ENCODE assay signal across 14 cellular contexts in genomic region chr17:27477050-27477647, GRCh38. TPM values are rescaled to one million over a fixed set of nuclear protein-coding genes. Genes with fewer than 3 reads are reported as not detected.
DNase-seq lines count a peak whose midpoint lies in the region; ATAC-seq, FAIRE-seq and TF ChIP-seq lines count a peak whose summit lies in the region.
"Had no signal": no experiment of that assay in that cellular context is flagged by ENCODE, and none has a peak within 500 bp of the region (broad histone marks: within the 10 kb centered on the region; RNA-seq: fewer than 3 reads in every experiment).

No MANE protein-coding gene starts in this region.

- CTCF ChIA-PET in GM12878 (lab: Yijun Ruan, JAX) = interaction anchor here (1.0 to 7.3 kb wide), 13 partner anchors 10 to 239 kb away, joined by 3 to 69 read pairs (median 4); no protein-coding TSS in a partner anchor

- RAD21 ChIA-PET in GM12878 (lab: Charles Lee; ENCODE audit: unreplicated experiment) = interaction anchor here (0.9 to 12.5 kb wide), 9 partner anchors 9 to 68 kb away, joined by 4 to 229 read pairs (median 10); partner anchors contain the start of gene KSR1

- 0 out of 22 replicates have a peak overlapping the region, but pooled peaks of 1 of the 11 experiments have one; percentile 22 for H3K9ac ChIP-seq in BLaER1 treated with 17β-estradiol and CSF1 and Interleukin-3, amounts not matched to agents 10 nM and 100 nM
- H3K9ac ChIP-seq in GM12878 (ENCODE audit: control insufficient read depth, insufficient read depth, low read length) = no peak overlapping the region; the same call in 1 of the 2 replicates

- H2AFZ ChIP-seq in GM12878 (ENCODE audit: control insufficient read depth, low read depth, low read length) = no peak overlapping the region; the same call in 1 of the 2 replicates

- no peaks in the 10 kb centered on the region for H3K27me3 ChIP-seq in BLaER1 treated with 17β-estradiol and CSF1 and Interleukin-3, amounts not matched to agents 10 nM and 100 nM
- no peaks in the 10 kb centered on the region for H3K27me3 ChIP-seq in GM12878 (replicated peaks in 1 of 2; ENCODE audit: control insufficient read depth in 2 of 2, insufficient read depth in 2 of 2, low read length in 1 of 2)
- peaks cover 17% of the 10 kb centered on the region for H3K27me3 ChIP-seq in foreskin keratinocyte
- H3K27me3 ChIP-seq: heart left ventricle, left lung had no signal

- DNase-seq in GM12878 (ENCODE audit: low read depth, low spot score) = peak; percentile 82
- no peak for DNase-seq in foreskin keratinocyte
- no peak for DNase-seq in EL
- no peak for DNase-seq in chondrocyte (ENCODE audit: low spot score)
- no peak for DNase-seq in OCI-M2 (lab: John Stamatoyannopoulos, UW; ENCODE audit: unreplicated experiment)
- DNase-seq: CD4-positive, alpha-beta T cell; effector CD8-positive, alpha-beta T cell; heart left ventricle; left lung; NCI-H1105 treated with DMSO at 0.1 percent for 48 hours; NK-92 treated with Interleukin-12 subunit alpha and Interleukin-12 subunit beta, amount 100 ng/mL, for 24 hours had no signal

- TF ChIP-seq POLR2A in GM12878 (IDR thresholded peaks at IDR 0.05; ENCODE audit: low read depth, low read length) = no peak

- no peaks in the 10 kb centered on the region for H3K9me3 Mint-ChIP-seq in chondrocyte (ENCODE audit: low read depth)
- H3K9me3 Mint-ChIP-seq: CD4-positive, alpha-beta T cell had no signal

- no peaks in the 10 kb centered on the region for H3K9me3 ChIP-seq in BLaER1 treated with 17β-estradiol and CSF1 and Interleukin-3, amounts not matched to agents 10 nM and 100 nM (replicated peaks in 1 of 11)
- no peaks in the 10 kb centered on the region for H3K9me3 ChIP-seq in GM12878 (replicated peaks; ENCODE audit: control insufficient read depth, insufficient read depth, low read length)
- H3K9me3 ChIP-seq: heart left ventricle, left lung had no signal

- no peak overlapping the region for H3K4me3 Mint-ChIP-seq in chondrocyte (ENCODE audit: unreplicated experiment)
- H3K4me3 Mint-ChIP-seq: CD4-positive, alpha-beta T cell had no signal

- no peak for FAIRE-seq in GM12878 (lab: Jason Lieb, UNC)

- no peaks in the 10 kb centered on the region for H3K36me3 ChIP-seq in BLaER1 treated with 17β-estradiol and CSF1 and Interleukin-3, amounts not matched to agents 10 nM and 100 nM
- peaks cover 0 to 9% of the 10 kb centered on the region in 2 experiments; a peak in 1 of 4 replicates for H3K36me3 ChIP-seq in GM12878 (ENCODE audit: control insufficient read depth in 2 of 2, insufficient read depth in 2 of 2, low read length in 1 of 2)
- H3K36me3 ChIP-seq: heart left ventricle, left lung had no signal

- intact Hi-C loops in GM12878 (cut with micrococcal nuclease; ENCODE audit: unreplicated experiment) = loop anchor here (1.0 kb wide), 2 partner anchors 9 to 67 kb away; no protein-coding TSS in a partner anchor

- no peak overlapping the region for H3K27ac Mint-ChIP-seq in chondrocyte (ENCODE audit: unreplicated experiment)
- H3K27ac Mint-ChIP-seq: CD4-positive, alpha-beta T cell had no signal

- H3K4me1 Mint-ChIP-seq in chondrocyte (ENCODE audit: low read depth) = peaks cover 52% of the 10 kb centered on the region

- no peak overlapping the region for H3K27ac ChIP-seq in BLaER1 treated with 17β-estradiol and CSF1 and Interleukin-3, amounts not matched to agents 10 nM and 100 nM
- H3K27ac ChIP-seq in GM12878 (ENCODE audit: control insufficient read depth, insufficient read depth) (peak overlapping the region; percentile 29), foreskin keratinocyte (no peak overlapping the region)
- H3K27ac ChIP-seq: heart left ventricle, left lung had no signal

- no peak for TF ChIP-seq RAD21 in GM12878 (IDR thresholded peaks at IDR 0.05; ENCODE audit: insufficient read depth, low read depth, low read length)

- ATAC-seq in GM18520 (IDR thresholded peaks at IDR 0.05; ENCODE audit: unreplicated experiment) (peak; percentile 24), HG02798 (IDR thresholded peaks at IDR 0.05; ENCODE audit: poor library complexity, unreplicated experiment) (peak; percentile 28), GM12878 (peak; percentile 69), foreskin keratinocyte (no peak)
- ATAC-seq: heart left ventricle, left lung had no signal

- SMC1A ChIA-PET in GM12878 (lab: Charles Lee; ENCODE audit: uncharacterized antibody, unreplicated experiment) = interaction anchor here (0.8 to 13.2 kb wide), 10 partner anchors 9 to 95 kb away, joined by 3 to 228 read pairs (median 4); partner anchors contain the start of gene KSR1

- WGBS in GM12878 (ENCODE audit: insufficient coverage, insufficient replicate concordance, low lambda C conversion rate, missing lambda C conversion rate) = 0% methylated on average over 6 of the region's 6 CpGs

- TF ChIP-seq EP300 in GM12878 (IDR thresholded peaks at IDR 0.05; ENCODE audit: borderline replicate concordance in 1 of 2, control insufficient read depth in 1 of 2, low read depth in 2 of 2, low read length in 2 of 2) = no peak

- H3K4me1 ChIP-seq in BLaER1 treated with 17β-estradiol and CSF1 and Interleukin-3, amounts not matched to agents 10 nM and 100 nM = peaks cover 64 to 93% (median 75%) of the 10 kb centered on the region in 10 experiments
- peaks cover 79% of the 10 kb centered on the region for H3K4me1 ChIP-seq in GM12878 (ENCODE audit: control insufficient read depth, insufficient read depth, low read length)
- peaks cover under 1% of the 10 kb centered on the region for H3K4me1 ChIP-seq in foreskin keratinocyte

- H3K36me3 Mint-ChIP-seq in chondrocyte (ENCODE audit: low read depth) = no peaks in the 10 kb centered on the region

- H3K4me3 ChIP-seq in BLaER1 treated with 17β-estradiol and CSF1 and Interleukin-3, amounts not matched to agents 10 nM and 100 nM = no peak overlapping the region
- H3K4me3 ChIP-seq in GM12878 = no peak overlapping the region; the same call in 1 of the 2 replicates
- H3K4me3 ChIP-seq: heart left ventricle, left lung had no signal

- no TSS peak for BruUV-seq in GM12878 (replicated peaks; lab: Mats Ljungman, UMichigan)

- POLR2A ChIA-PET in GM12878 (lab: Charles Lee) = interaction anchor here (0.7 to 2.6 kb wide), 9 partner anchors 11 to 182 kb away, joined by 3 to 7 read pairs (median 3); no protein-coding TSS in a partner anchor

- TF ChIP-seq CTCF in GM12878 (IDR thresholded peaks at IDR 0.05 in 2 of 3, conservative IDR thresholded peaks at IDR 0.05 in 1 of 3; ENCODE audit: control insufficient read depth in 2 of 3, extremely low read depth in 1 of 3, insufficient read depth in 1 of 3, low read depth in 3 of 3, low read length in 3 of 3) (no peak), foreskin keratinocyte (conservative IDR thresholded peaks at IDR 0.05) (no peak), chondrocyte (IDR thresholded peaks at IDR 0.05) (no peak)

- in situ Hi-C loops in GM12878 (cut with MboI) = loop anchor here (25.0 kb wide), 2 partner anchors 1085 to 1410 kb away; partner anchors contain the start of genes FLOT2, PIGS and UNC119

- H3K27me3 Mint-ChIP-seq in chondrocyte (ENCODE audit: low read depth) = no peaks in the 10 kb centered on the region
- H3K27me3 Mint-ChIP-seq: CD4-positive, alpha-beta T cell had no signal

- H3K79me2 ChIP-seq in GM12878 (ENCODE audit: control insufficient read depth, insufficient read depth, low read length) = peaks cover 89% of the 10 kb centered on the region

- peaks cover 0 to 32% (median 5%) of the 10 kb centered on the region in 11 experiments; a peak in 9 of 22 replicates for H4K20me1 ChIP-seq in BLaER1 treated with 17β-estradiol and CSF1 and Interleukin-3, amounts not matched to agents 10 nM and 100 nM
- H4K20me1 ChIP-seq in GM12878 (ENCODE audit: control insufficient read depth, insufficient read depth) = no peaks in the 10 kb centered on the region

- H3K4me2 ChIP-seq in BLaER1 treated with 17β-estradiol and CSF1 and Interleukin-3, amounts not matched to agents 10 nM and 100 nM = peak overlapping the region; percentile 34 to 54 (median 45); a peak in 21 of 22 replicates
- H3K4me2 ChIP-seq in GM12878 (ENCODE audit: control insufficient read depth, insufficient read depth) = peak overlapping the region; percentile 67

TF ChIP-seq in GM12878, 131 proteins besides CTCF, POLR2A, EP300 and RAD21 (continues in another document):
- TF ChIP-seq YY1 (IDR thresholded peaks at IDR 0.05; ENCODE audit: low read depth, low read length) (peak; percentile 61), BHLHE40 (IDR thresholded peaks at IDR 0.05; ENCODE audit: borderline replicate concordance in 1 of 2, low read depth in 2 of 2, low read length in 1 of 2) (peak in 1 of 2 experiments; percentile 2; a peak in 1 of 4 replicates), SPI1 (IDR thresholded peaks at IDR 0.05; ENCODE audit: borderline replicate concordance, insufficient read depth, low read depth, low read length) (0 out of 2 replicates have a peak, but pooled peaks have one; percentile 31), WRNIP1 (IDR thresholded peaks at IDR 0.05; ENCODE audit: borderline replicate concordance, low read depth, low read length) (0 out of 2 replicates have a peak, but pooled peaks have one; percentile 77), NBN (IDR thresholded peaks at IDR 0.05) (peak; percentile 65; the same call in 1 of the 2 replicates), SMARCA5 (IDR thresholded peaks at IDR 0.05) (peak; percentile 71; the same call in 1 of the 2 replicates), NR2F1 (conservative IDR thresholded peaks at IDR 0.05) (peak; percentile 80), SMC3 (IDR thresholded peaks at IDR 0.05; ENCODE audit: borderline replicate concordance, low read length) (peak; percentile 2; the same call in 1 of the 2 replicates), EED (IDR thresholded peaks at IDR 0.05; ENCODE audit: low read depth) (peak; percentile 27; the same call in 1 of the 2 replicates)

RNA-seq across cellular contexts. Expression of gene KSR1, which starts 20.9 kb away (rescaled TPM):
- 502 and 598 TPM in 2 replicates for total RNA-seq in GM12878 (2013; cell fraction: nucleolus; rRNA removed)
- total RNA-seq in GM12878 (2014; rRNA removed) (21.4 and 26.1 TPM in 2 replicates), GM12878 (2014; rRNA removed; fragmentation: Illumina TruSeq; extraction: Trizol) (19.7 and 20.1 TPM in 2 replicates), GM12878 (2021) (60.7 and 64.9 TPM in 2 replicates), foreskin keratinocyte (1.3 and 2.2 TPM in 2 replicates), chondrocyte (52.9 to 60.6 TPM (median 59.3 TPM) in 3 replicates)
- 9.6 TPM for polyA plus RNA-seq in GM12878 (2011; ENCODE audit: low read depth)
- polyA plus RNA-seq in GM12878 (2011; rRNA removed) (48.2 and 66.6 TPM in 2 replicates), GM12878 (2014; fragmentation: Illumina TruSeq; extraction: Trizol) (29.2 and 44.1 TPM in 2 replicates), GM12878 (2014; fragmentation: Nextera tagmentation; extraction: Ambion mirVana) (1 to 10 TPM in 1 of 2 experiments, under 1 TPM in 1; 0.97 to 1.7 TPM), GM12878 (2014; rRNA removed) (44.7 and 47.2 TPM in 2 replicates), GM12878 (2016; fragmentation: Nextera tagmentation; extraction: Ambion mirVana) (10 to 100 TPM; 17.5 to 18.3 TPM), foreskin keratinocyte (0.65 and 0.75 TPM in 2 replicates)
- 61.2 and 63.3 TPM in 2 replicates for polyA plus RNA-seq in GM12878 (2011; cell fraction: cytosol; rRNA removed)
- polyA plus RNA-seq in GM12878 (2011; cell fraction: nucleus; rRNA removed) = 337 and 354 TPM in 2 replicates
- 14.1 and 24.0 TPM in 2 replicates for polyA plus RNA-seq in GM12878 (2012)
- 99.3 and 144 TPM in 2 replicates for polyA minus RNA-seq in GM12878 (2011; rRNA and poly(A)+ RNA removed)
- 35.6 and 42.5 TPM in 2 replicates for polyA minus RNA-seq in GM12878 (2011; cell fraction: cytosol; rRNA and poly(A)+ RNA removed)
- 107 and 177 TPM in 2 replicates for polyA minus RNA-seq in GM12878 (2011; cell fraction: nucleus; rRNA and poly(A)+ RNA removed)
